Comparison of ENCODE assay signal across 8 cellular contexts in the genomic region with DNA sequence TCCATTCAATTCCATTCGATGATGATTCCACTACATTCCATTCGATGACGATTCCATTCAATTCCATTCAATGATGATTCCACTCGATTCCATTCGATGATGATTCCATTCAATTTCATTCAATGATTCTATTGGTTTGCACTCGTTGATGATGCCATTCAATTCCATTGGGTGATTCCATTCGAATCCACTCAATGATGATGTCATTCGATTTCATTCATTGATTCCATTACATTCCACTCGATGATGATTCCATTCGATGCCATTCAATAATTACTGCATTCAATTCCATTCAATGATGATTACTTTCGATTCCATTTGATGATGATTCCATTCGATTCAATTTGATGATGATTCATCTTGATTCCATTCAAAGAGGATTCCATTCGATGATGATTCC.
"Had no signal": no experiment of that assay in that cellular context is flagged by ENCODE, and none has a peak within 500 bp of the region (broad histone marks: within the 10 kb centered on the region; RNA-seq: fewer than 3 reads in every experiment).

No MANE protein-coding gene starts in this region.

- H3K4me3 ChIP-seq: GM23248, HAP-1 had no signal

- DNase-seq: GM23248, GOT3, H7, KBM-7 had no signal

- H3K36me3 ChIP-seq: HAP-1 had no signal

- H3K27ac Mint-ChIP-seq: IgD-negative memory B cell had no signal

- H3K27ac ChIP-seq: GM23248, KMS-11 had no signal

- FAIRE-seq: HTR-8/SVneo had no signal

- H3K4me1 ChIP-seq: HAP-1 had no signal

- H3K9ac ChIP-seq: GM23248, KMS-11 had no signal

- H3K36me3 Mint-ChIP-seq: IgD-negative memory B cell had no signal

- H3K4me3 Mint-ChIP-seq: IgD-negative memory B cell had no signal

- H3K27me3 Mint-ChIP-seq: IgD-negative memory B cell had no signal
